In the genomic region with DNA sequence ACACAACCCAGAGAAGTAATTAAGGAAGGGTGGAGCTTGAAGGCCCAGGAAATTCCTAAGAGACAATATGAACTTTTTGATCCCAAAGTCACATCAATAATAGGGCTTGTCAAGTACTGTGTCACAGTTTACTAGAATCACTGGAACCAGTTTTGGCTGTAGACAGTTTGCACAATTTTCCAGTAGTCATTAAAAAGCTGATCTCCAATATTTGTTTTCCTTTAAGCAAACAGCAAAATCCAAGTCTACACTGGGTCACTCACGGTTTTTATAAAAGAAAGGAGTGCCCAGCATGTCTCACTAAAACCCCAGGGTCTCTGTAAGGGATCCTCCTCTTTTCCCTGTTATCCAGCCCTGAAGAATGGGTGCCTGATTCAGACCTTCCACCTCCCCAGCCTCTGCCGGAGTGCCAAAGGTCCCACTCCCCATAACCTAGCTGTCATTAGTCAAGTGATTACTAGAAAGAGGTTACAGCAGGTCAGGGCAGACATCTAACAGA, we compare ENCODE assay signal across 8 cellular contexts. TPM values are rescaled to one million over a fixed set of nuclear protein-coding genes. Genes with fewer than 3 reads are reported as not detected.
DNase-seq lines count a peak whose midpoint lies in the region; ATAC-seq and TF ChIP-seq lines count a peak whose summit lies in the region.

No MANE protein-coding gene starts in this region.

- ATAC-seq in gastroesophageal sphincter (no peak), HG03025 (IDR thresholded peaks at IDR 0.05; ENCODE audit: low FRiP score, unreplicated experiment) (no peak)

- H3K27ac ChIP-seq in VCaP (peak overlapping the region; percentile 86), gastroesophageal sphincter (peak overlapping the region; percentile 84 to 98 (median 94))

- H3K36me3 ChIP-seq in gastroesophageal sphincter: peaks cover 0 to 19% of the 10 kb centered on the region in 2 donors

- WGBS in gastroesophageal sphincter (ENCODE audit: low coverage in 1 of 2), 2 donors: 0% methylated on average over 1 to 2 of the region's 2 CpGs

- TF ChIP-seq POLR2A in gastroesophageal sphincter (IDR thresholded peaks at IDR 0.05): no peak

- H3K4me3 ChIP-seq in GM12875 (ENCODE audit: low read depth, low read length) (peak overlapping the region; percentile 94), gastroesophageal sphincter (peak overlapping the region; percentile 56 to 97), skeletal muscle cell (ENCODE audit: low read depth, low read length) (peak overlapping the region; percentile 96)

- DNase-seq in skeletal muscle cell (ENCODE audit: low read depth) (no peak), EL (no peak), GF-D8 (lab: John Stamatoyannopoulos, UW) (no peak), SW480 (ENCODE audit: low spot score) (no peak)

- no peak for TF ChIP-seq CTCF in GM12875 (IDR thresholded peaks at IDR 0.05; ENCODE audit: borderline replicate concordance, insufficient read depth, low read depth, low read length)
- TF ChIP-seq CTCF in VCaP (conservative IDR thresholded peaks at IDR 0.05): no peak
- no peak for TF ChIP-seq CTCF in gastroesophageal sphincter (IDR thresholded peaks at IDR 0.05)

- H3K27me3 ChIP-seq in gastroesophageal sphincter: no peaks in the 10 kb centered on the region

- no peak for TF ChIP-seq EP300 in gastroesophageal sphincter (IDR thresholded peaks at IDR 0.05)

- H3K9me3 ChIP-seq in gastroesophageal sphincter: no peaks in the 10 kb centered on the region

- peaks cover 0 to 24% (median 3%) of the 10 kb centered on the region in 3 donors for H3K4me1 ChIP-seq in gastroesophageal sphincter

RNA-seq across cellular contexts. Expression of a gene that starts 0.6 kb away (rescaled TPM):
- 100 to 1,000 TPM in 1 of 4 donors, 10 to 100 TPM in 3; 14.5 to 161 (median 16.8) TPM for total RNA-seq in gastroesophageal sphincter

RNA-seq across cellular contexts. Expression of a gene that starts 33.5 kb away (rescaled TPM):
- total RNA-seq in gastroesophageal sphincter: 10 to 100 TPM in 2 of 4 donors, 1 to 10 TPM in 2; 7.2 to 14.5 (median 9.8) TPM

RNA-seq across cellular contexts. Expression of a gene that starts 54.9 kb away (rescaled TPM):
- 1 to 10 TPM in 3 of 4 donors, under 1 TPM in 1; 0.85 to 3.0 (median 2.1) TPM for total RNA-seq in gastroesophageal sphincter
